In genomic region chr20:63172726-63173125, GRCh38 we compare ENCODE assay signal across 2 cellular contexts.
TF ChIP-seq lines count a peak whose summit lies in the region.

No MANE protein-coding gene starts in this region.

TF ChIP-seq in H1, 55 proteins besides CTCF, POLR2A, EP300 and RAD21 (continued from another document):
- 0 out of 4 replicates have a peak, but pooled peaks of 1 of the 2 experiments have one; percentile 29 for TF ChIP-seq HDAC2 (IDR thresholded peaks at IDR 0.05; ENCODE audit: borderline replicate concordance in 1 of 2, low read depth in 2 of 2, low read length in 2 of 2)

TF ChIP-seq in GM12891, 5 proteins besides CTCF, POLR2A, EP300 and RAD21 (continued from another document):
- TF ChIP-seq POU2F2 (IDR thresholded peaks at IDR 0.05; ENCODE audit: low read depth, low read length), result no peak
- no peak for TF ChIP-seq SPI1 (IDR thresholded peaks at IDR 0.05; ENCODE audit: low read depth, low read length)
- no peak for TF ChIP-seq POLR2AphosphoS5 (IDR thresholded peaks at IDR 0.05; ENCODE audit: low read depth, low read length)
- TF ChIP-seq TAF1 (IDR thresholded peaks at IDR 0.05; ENCODE audit: low read depth, low read length), result no peak
